In the genomic region with DNA sequence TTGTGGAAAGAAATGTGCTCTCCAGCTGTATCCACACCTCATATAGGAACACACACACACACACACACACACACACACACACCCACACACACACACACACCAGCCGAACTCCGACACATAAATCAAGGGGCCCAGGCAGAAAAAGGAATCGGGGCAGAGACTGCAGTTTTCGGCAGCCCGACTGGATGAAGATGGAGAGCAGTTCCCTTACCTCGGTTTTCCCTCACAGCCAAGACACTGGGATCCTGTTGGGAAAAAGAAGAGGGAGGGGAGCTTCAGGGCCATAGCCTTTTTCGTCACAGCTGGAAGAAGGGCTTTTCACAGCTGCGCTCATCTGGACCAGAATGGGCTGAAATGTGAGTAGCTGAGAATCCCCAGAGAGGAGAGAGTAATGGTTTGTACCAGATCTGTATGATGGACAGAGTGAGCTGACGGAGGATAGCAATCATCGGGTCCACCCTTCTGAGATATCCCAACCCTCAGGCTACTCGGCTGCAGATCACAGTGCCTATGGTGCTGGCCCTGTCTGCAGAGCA, we compare ENCODE assay signal across 14 cellular contexts. TPM values are rescaled to one million over a fixed set of nuclear protein-coding genes. Genes with fewer than 3 reads are reported as not detected.
DNase-seq lines count a peak whose midpoint lies in the region; ATAC-seq and TF ChIP-seq lines count a peak whose summit lies in the region.
"Had no signal": no experiment of that assay in that cellular context is flagged by ENCODE, and none has a peak within 500 bp of the region (broad histone marks: within the 10 kb centered on the region; RNA-seq: fewer than 3 reads in every experiment).

No MANE protein-coding gene starts in this region.

- H3K9ac ChIP-seq in BLaER1 = no peak overlapping the region

- peaks cover under 1% of the 10 kb centered on the region; the same call in 1 of the 2 replicates for H4K20me1 ChIP-seq in BLaER1

- H3K27ac ChIP-seq in BLaER1 = peak overlapping the region; percentile 40
- peak overlapping the region; percentile 17 for H3K27ac ChIP-seq in angular gyrus (ENCODE audit: low read depth, low read length)
- no peak overlapping the region for H3K27ac ChIP-seq in tibial artery
- H3K27ac ChIP-seq in prostate gland = no peak overlapping the region
- H3K27ac ChIP-seq: PC-9, testis had no signal

- DNase-seq in left cardiac atrium (no peak), retina (peak; percentile 82), tibial artery (no peak), MV-4-11 (lab: John Stamatoyannopoulos, UW) (no peak), superior temporal gyrus (ENCODE audit: extremely low spot score) (no peak), prostate gland (ENCODE audit: low spot score) (no peak)
- DNase-seq: amniotic stem cell, NCI-H1105 treated with DMSO at 0.1 percent for 48 hours, NCI-H446, T-helper 1 cell, testis had no signal

- intact Hi-C loops in left cardiac atrium (cut with DNase I) = no loop called here
- intact Hi-C loops in tibial artery (cut with DNase I; ENCODE audit: low total_unique reads) = no loop called here
- intact Hi-C loops in prostate gland (cut with DNase I) = no loop called here

- H3K9me3 ChIP-seq in BLaER1 = no peaks in the 10 kb centered on the region
- H3K9me3 ChIP-seq in tibial artery = no peaks in the 10 kb centered on the region
- no peaks in the 10 kb centered on the region for H3K9me3 ChIP-seq in prostate gland
- H3K9me3 ChIP-seq: testis had no signal

- peaks cover 91% of the 10 kb centered on the region for H3K4me1 ChIP-seq in BLaER1
- peaks cover 0 to under 1% (median under 1%) of the 10 kb centered on the region in 4 donors for H3K4me1 ChIP-seq in tibial artery
- no peaks in the 10 kb centered on the region for H3K4me1 ChIP-seq in prostate gland (replicated peaks)
- H3K4me1 ChIP-seq: testis had no signal

- TF ChIP-seq CTCF in tibial artery (IDR thresholded peaks at IDR 0.05) (no peak), prostate gland (IDR thresholded peaks at IDR 0.05) (no peak)

- TF ChIP-seq POLR2A in prostate gland (IDR thresholded peaks at IDR 0.05) = no peak

- peak overlapping the region; percentile 45 for H3K4me2 ChIP-seq in BLaER1
- H3K4me2 ChIP-seq: PC-9 had no signal

- peak; percentile 55 to 71 for ATAC-seq in left cardiac atrium

- no peaks in the 10 kb centered on the region for H3K27me3 ChIP-seq in BLaER1
- H3K27me3 ChIP-seq in tibial artery = no peaks in the 10 kb centered on the region
- no peaks in the 10 kb centered on the region for H3K27me3 ChIP-seq in prostate gland (replicated peaks; ENCODE audit: insufficient read depth)
- H3K27me3 ChIP-seq: testis had no signal

- no peak overlapping the region for H3K4me3 ChIP-seq in BLaER1
- H3K4me3 ChIP-seq in tibial artery = no peak overlapping the region
- H3K4me3 ChIP-seq in prostate gland = no peak overlapping the region
- H3K4me3 ChIP-seq: PC-9, testis had no signal

- H3K36me3 ChIP-seq in BLaER1 (peaks cover 73% of the 10 kb centered on the region), tibial artery (peaks cover 31 to 94% (median 77%) of the 10 kb centered on the region in 3 donors), prostate gland (peaks cover 0 to 6% of the 10 kb centered on the region in 2 donors)

- WGBS in prostate gland = 51% methylated on average over 11 of the region's 11 CpGs

RNA-seq across cellular contexts. Expression of a gene that starts 37.7 kb away (rescaled TPM):
- 10 to 100 TPM; 21.2 to 21.7 TPM for total RNA-seq in left cardiac atrium
- total RNA-seq in prostate gland = 10 to 100 TPM; 20.9 to 24.1 TPM

RNA-seq across cellular contexts. Expression of a gene that starts 45.3 kb away (rescaled TPM):
- total RNA-seq in left cardiac atrium (10 to 100 TPM; 22.1 to 37.5 TPM), prostate gland (10 to 100 TPM; 43.5 to 45.0 TPM)

RNA-seq across cellular contexts. Expression of a gene that starts 59.3 kb away (rescaled TPM):
- total RNA-seq in left cardiac atrium = 10 to 100 TPM; 34.7 to 41.7 TPM
- 10 to 100 TPM; 38.0 to 66.9 TPM for total RNA-seq in prostate gland

Comparison
In these comparisons a context has a peak if more than half of its experiments do, and no peak if none do; other contexts are left out.
1. H3K27ac ChIP-seq: peak in BLaER1 (single experiment) and angular gyrus (single experiment); none in tibial artery (0 of 2) and prostate gland (0 of 2).